Comparison of ENCODE assay signal across 8 cellular contexts in the genomic region with DNA sequence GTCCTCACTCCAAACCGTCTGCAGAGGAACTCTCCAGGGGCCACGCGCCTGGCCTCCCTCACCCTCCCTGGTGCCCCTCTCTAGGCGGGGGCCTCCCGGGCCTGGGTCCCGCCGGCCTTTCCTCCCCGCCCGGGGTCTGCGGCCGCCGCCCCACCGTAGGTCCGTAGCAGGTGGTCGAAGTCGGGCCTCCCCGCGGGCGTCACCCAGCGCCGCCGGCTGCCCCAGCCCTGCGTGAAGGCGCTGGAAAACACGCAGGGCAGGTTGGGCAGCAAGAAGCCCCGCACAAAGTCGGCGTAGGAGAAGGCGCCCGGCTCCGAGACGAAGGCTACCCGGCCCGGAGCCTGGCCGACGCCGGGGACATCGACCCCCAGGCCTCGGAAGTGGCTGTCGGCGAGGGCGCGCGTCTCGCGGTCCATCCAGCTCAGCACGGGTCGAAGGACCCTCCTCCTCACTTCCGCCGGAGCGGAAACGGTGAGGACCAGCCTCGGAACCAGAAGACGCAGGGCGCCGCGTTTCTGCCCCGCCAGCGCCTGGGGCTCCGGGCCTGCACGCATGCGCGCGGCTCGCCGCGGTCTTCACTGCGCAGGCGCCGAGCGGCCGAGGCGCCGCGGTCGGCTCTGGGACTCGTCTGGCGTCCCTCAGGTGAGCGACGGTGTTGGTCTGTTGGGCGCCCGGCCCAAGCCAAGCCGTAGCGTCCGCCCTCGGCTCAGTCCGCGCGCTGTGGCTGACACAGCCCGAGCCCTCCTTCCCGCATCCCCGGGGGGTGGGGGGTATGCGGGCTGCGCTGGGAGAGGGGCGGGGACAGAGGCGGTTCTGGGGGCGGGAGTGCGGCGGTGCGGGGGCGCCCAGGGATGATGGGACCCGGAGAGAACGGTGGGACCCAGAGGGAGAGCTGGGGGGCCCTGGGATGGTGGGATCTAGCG. TPM values are rescaled to one million over a fixed set of nuclear protein-coding genes. Genes with fewer than 3 reads are reported as not detected.
DNase-seq lines count a peak whose midpoint lies in the region; ATAC-seq and TF ChIP-seq lines count a peak whose summit lies in the region.

A gene with protein sequence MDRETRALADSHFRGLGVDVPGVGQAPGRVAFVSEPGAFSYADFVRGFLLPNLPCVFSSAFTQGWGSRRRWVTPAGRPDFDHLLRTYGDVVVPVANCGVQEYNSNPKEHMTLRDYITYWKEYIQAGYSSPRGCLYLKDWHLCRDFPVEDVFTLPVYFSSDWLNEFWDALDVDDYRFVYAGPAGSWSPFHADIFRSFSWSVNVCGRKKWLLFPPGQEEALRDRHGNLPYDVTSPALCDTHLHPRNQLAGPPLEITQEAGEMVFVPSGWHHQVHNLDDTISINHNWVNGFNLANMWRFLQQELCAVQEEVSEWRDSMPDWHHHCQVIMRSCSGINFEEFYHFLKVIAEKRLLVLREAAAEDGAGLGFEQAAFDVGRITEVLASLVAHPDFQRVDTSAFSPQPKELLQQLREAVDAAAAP (minus strand): TSS at position 445 of the 923 bp plus-strand sequence. CDS start 29 bp downstream, at position 416.
A gene with protein sequence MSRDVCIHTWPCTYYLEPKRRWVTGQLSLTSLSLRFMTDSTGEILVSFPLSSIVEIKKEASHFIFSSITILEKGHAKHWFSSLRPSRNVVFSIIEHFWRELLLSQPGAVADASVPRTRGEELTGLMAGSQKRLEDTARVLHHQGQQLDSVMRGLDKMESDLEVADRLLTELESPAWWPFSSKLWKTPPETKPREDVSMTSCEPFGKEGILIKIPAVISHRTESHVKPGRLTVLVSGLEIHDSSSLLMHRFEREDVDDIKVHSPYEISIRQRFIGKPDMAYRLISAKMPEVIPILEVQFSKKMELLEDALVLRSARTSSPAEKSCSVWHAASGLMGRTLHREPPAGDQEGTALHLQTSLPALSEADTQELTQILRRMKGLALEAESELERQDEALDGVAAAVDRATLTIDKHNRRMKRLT (plus strand): TSS at position 578 of the 923 bp plus-strand sequence. CDS start 12,302 bp downstream, outside the sequence.

- H3K23ac ChIP-seq in trophoblast cell (ENCODE audit: low read length) = peak within 1 kb of the TSS; percentile 29

- H3K27ac ChIP-seq in cardiac muscle cell = peak within 1 kb of the TSS; percentile 84
- peak within 1 kb of the TSS; percentile 63 for H3K27ac ChIP-seq in trophoblast cell (ENCODE audit: low read depth, low read length)
- peak within 1 kb of the TSS; percentile 72 to 92 (median 86) for H3K27ac ChIP-seq in tibial nerve

- peak within 1 kb of the TSS; percentile 37 for H2BK12ac ChIP-seq in trophoblast cell (ENCODE audit: low read length)

- H3K4me1 ChIP-seq in cardiac muscle cell (ENCODE audit: low read depth) (peaks cover 7% of the 10 kb centered on the region), trophoblast cell (ENCODE audit: control insufficient read depth in 1 of 2, insufficient read depth in 2 of 2, low read length in 2 of 2) (peaks cover 12 to 18% of the 10 kb centered on the region in 2 experiments), tibial nerve (peaks cover 0 to 47% (median 22%) of the 10 kb centered on the region in 4 donors)

- ATAC-seq in HG02759 (IDR thresholded peaks at IDR 0.05; ENCODE audit: unreplicated experiment) = peak; percentile 94
- peak; percentile 95 for ATAC-seq in activated naive CD8-positive, alpha-beta T cell treated with anti-CD3 and anti-CD28 coated beads, Interleukin-2, amount 50 U/mL, for 24 hours

- H3K27me3 ChIP-seq in cardiac muscle cell = no peaks in the 10 kb centered on the region
- no peaks in the 10 kb centered on the region for H3K27me3 ChIP-seq in trophoblast cell (ENCODE audit: insufficient read depth, low read length)
- no peaks in the 10 kb centered on the region for H3K27me3 ChIP-seq in tibial nerve

- H3K27me3 Mint-ChIP-seq in activated naive CD8-positive, alpha-beta T cell treated with anti-CD3 and anti-CD28 coated beads, Interleukin-2, amount 50 U/mL, for 24 hours = no peaks in the 10 kb centered on the region

- H3K9me3 ChIP-seq in cardiac muscle cell (ENCODE audit: low read depth) (no peaks in the 10 kb centered on the region), trophoblast cell (ENCODE audit: insufficient read depth, low read depth, low read length) (peaks cover 6% of the 10 kb centered on the region), tibial nerve (no peaks in the 10 kb centered on the region)

- H3K4me2 ChIP-seq in trophoblast cell (ENCODE audit: low read length) = peak within 1 kb of the TSS; percentile 98

- peak within 1 kb of the TSS; percentile 94 for H4K91ac ChIP-seq in trophoblast cell (ENCODE audit: low read depth, low read length)

- DNase-seq in NCI-H128 (lab: John Stamatoyannopoulos, UW; ENCODE audit: unreplicated experiment) (peak; percentile 87), SW480 (ENCODE audit: low spot score) (peak; percentile 85), cardiac muscle cell (ENCODE audit: low read depth in 1 of 2, low spot score in 1 of 2) (peak; percentile 93 to 95), trophoblast cell (peak; percentile 89 to 95), tibial nerve (ENCODE audit: low spot score in 2 of 2) (peak; percentile 76 to 80)
- DNase-seq in activated naive CD8-positive, alpha-beta T cell treated with anti-CD3 and anti-CD28 coated beads, Interleukin-2, amount 50 U/mL, for 24 hours = peak; percentile 94

- peak within 1 kb of the TSS; percentile 85 for H3K4me3 ChIP-seq in GM12875 (ENCODE audit: low read depth, low read length)
- H3K4me3 ChIP-seq in cardiac muscle cell = peak within 1 kb of the TSS; percentile 64
- peak within 1 kb of the TSS; percentile 91 for H3K4me3 ChIP-seq in trophoblast cell (ENCODE audit: low read depth, low read length)
- peak within 1 kb of the TSS; percentile 65 to 94 (median 78) for H3K4me3 ChIP-seq in tibial nerve

- no peak for TF ChIP-seq CTCF in GM12875 (IDR thresholded peaks at IDR 0.05; ENCODE audit: borderline replicate concordance, insufficient read depth, low read depth, low read length)
- no peak for TF ChIP-seq CTCF in cardiac muscle cell (IDR thresholded peaks at IDR 0.05; ENCODE audit: low read depth, low read length)
- peak in 2 of 5 experiments; percentile 32 to 37 for TF ChIP-seq CTCF in tibial nerve (IDR thresholded peaks at IDR 0.05)

- peak within 1 kb of the TSS; percentile 83 for H3K27ac Mint-ChIP-seq in activated naive CD8-positive, alpha-beta T cell treated with anti-CD3 and anti-CD28 coated beads, Interleukin-2, amount 50 U/mL, for 24 hours

- TF ChIP-seq EP300 in tibial nerve (IDR thresholded peaks at IDR 0.05) = peak; percentile 65 to 94

- H2BK5ac ChIP-seq in trophoblast cell (ENCODE audit: low read depth, low read length, poor library complexity) = peak within 1 kb of the TSS; percentile 73

- H3K36me3 Mint-ChIP-seq in activated naive CD8-positive, alpha-beta T cell treated with anti-CD3 and anti-CD28 coated beads, Interleukin-2, amount 50 U/mL, for 24 hours (ENCODE audit: low read depth) = peaks cover 11% of the 10 kb centered on the region

- WGBS in trophoblast cell (ENCODE audit: extremely low coverage, insufficient coverage, insufficient read length) = no CpG with 5 or more reads among the region's 104 CpGs
- 0% methylated on average over 28 to 80 of the region's 104 CpGs for WGBS in tibial nerve, 2 donors

- peak within 1 kb of the TSS; percentile 87 for H2AFZ ChIP-seq in trophoblast cell (ENCODE audit: insufficient read depth, low read length, poor library complexity)

- H3K36me3 ChIP-seq in cardiac muscle cell (peaks cover 13% of the 10 kb centered on the region), trophoblast cell (ENCODE audit: control insufficient read depth in 1 of 2, insufficient read depth in 2 of 2, low read length in 2 of 2) (peaks cover 31 to 36% of the 10 kb centered on the region in 2 experiments), tibial nerve (peaks cover 0 to 38% (median 0%) of the 10 kb centered on the region in 3 donors)

- H4K12ac ChIP-seq in trophoblast cell (ENCODE audit: low read depth, low read length) = peak within 1 kb of the TSS; percentile 84

- H3K4me1 Mint-ChIP-seq in activated naive CD8-positive, alpha-beta T cell treated with anti-CD3 and anti-CD28 coated beads, Interleukin-2, amount 50 U/mL, for 24 hours = peaks cover 43% of the 10 kb centered on the region

- peak within 1 kb of the TSS; percentile 68 for H3K18ac ChIP-seq in trophoblast cell (ENCODE audit: low read length)

- H4K8ac ChIP-seq in trophoblast cell (ENCODE audit: low read depth, low read length) = peak within 1 kb of the TSS; percentile 92

- H3K9ac ChIP-seq in trophoblast cell (ENCODE audit: low read length) = peak within 1 kb of the TSS; percentile 95

- TF ChIP-seq POLR2A in tibial nerve (IDR thresholded peaks at IDR 0.05) = peak; percentile 26 to 83

- H3K79me1 ChIP-seq in trophoblast cell (ENCODE audit: low read length) = peaks cover 11% of the 10 kb centered on the region

- H2BK120ac ChIP-seq in trophoblast cell (ENCODE audit: insufficient read depth, low read length, poor library complexity) = peak within 1 kb of the TSS; percentile 77

- no peaks in the 10 kb centered on the region for H3K9me3 Mint-ChIP-seq in activated naive CD8-positive, alpha-beta T cell treated with anti-CD3 and anti-CD28 coated beads, Interleukin-2, amount 50 U/mL, for 24 hours

- H3K79me2 ChIP-seq in trophoblast cell (ENCODE audit: control insufficient read depth, insufficient read depth, low read length, poor library complexity) = peaks cover 14% of the 10 kb centered on the region

- peak within 1 kb of the TSS; percentile 90 for H3K4me3 Mint-ChIP-seq in activated naive CD8-positive, alpha-beta T cell treated with anti-CD3 and anti-CD28 coated beads, Interleukin-2, amount 50 U/mL, for 24 hours

- peak within 1 kb of the TSS; percentile 92 for H3K14ac ChIP-seq in trophoblast cell (ENCODE audit: low read length)

- H3K4ac ChIP-seq in trophoblast cell (ENCODE audit: low read depth, low read length) = peak within 1 kb of the TSS; percentile 51

- peak within 1 kb of the TSS; percentile 43 for H2AK5ac ChIP-seq in trophoblast cell (ENCODE audit: low read length)

RNA-seq across cellular contexts. Expression of the first gene that starts in this region (rescaled TPM):
- 38.3 and 42.3 TPM in 2 replicates for total RNA-seq in cardiac muscle cell
- polyA plus RNA-seq in cardiac muscle cell = 30.1 and 33.6 TPM in 2 replicates
- polyA plus RNA-seq in trophoblast cell (2013) = 8.1 and 8.8 TPM in 2 replicates
- total RNA-seq in tibial nerve = 10 to 100 TPM; 33.4 to 45.3 (median 40.6) TPM

RNA-seq across cellular contexts. Expression of the second gene that starts in this region (rescaled TPM):
- total RNA-seq in cardiac muscle cell (57.4 and 60.7 TPM in 2 replicates), tibial nerve (10 to 100 TPM; 49.4 to 69.9 (median 62.8) TPM)
- polyA plus RNA-seq in cardiac muscle cell = 43.7 and 59.8 TPM in 2 replicates
- 21.0 and 21.1 TPM in 2 replicates for polyA plus RNA-seq in trophoblast cell (2013)

Comparison
In these comparisons a context has a peak if more than half of its experiments do, and no peak if none do; other contexts are left out.
1. Peak in every context shown above with its lines: DNase-seq, ATAC-seq, H3K4me3 ChIP-seq and H3K27ac ChIP-seq.